28 cellular contexts compared by ENCODE assay signal in the genomic region with DNA sequence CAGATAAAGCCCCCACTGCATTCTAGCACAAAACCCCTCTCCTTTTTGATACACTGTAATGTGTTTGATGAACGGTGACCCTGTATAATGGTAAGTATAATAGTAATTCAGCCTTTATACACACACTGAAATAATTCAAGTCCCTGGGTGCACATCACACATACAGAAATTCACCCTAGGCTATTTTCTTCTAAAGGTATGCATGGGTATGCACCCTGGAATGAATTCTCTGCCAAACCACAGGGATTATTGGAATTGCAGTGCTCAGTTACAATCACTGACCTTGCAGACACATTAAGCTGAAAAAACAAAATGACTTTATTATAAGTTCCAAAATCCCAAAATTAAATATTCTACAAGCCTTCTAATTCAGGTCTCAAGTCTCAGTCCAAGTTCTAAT.
DNase-seq lines count a peak whose midpoint lies in the region; ATAC-seq and TF ChIP-seq lines count a peak whose summit lies in the region.
"Had no signal": no experiment of that assay in that cellular context is flagged by ENCODE, and none has a peak within 500 bp of the region (broad histone marks: within the 10 kb centered on the region; RNA-seq: fewer than 3 reads in every experiment).

No MANE protein-coding gene starts in this region.

- H3K9me2 ChIP-seq in SK-N-SH = no peaks in the 10 kb centered on the region

- no peak for TF ChIP-seq EP300 in SK-N-SH (IDR thresholded peaks at IDR 0.05; ENCODE audit: borderline replicate concordance in 1 of 2, low read depth in 1 of 2, low read length in 1 of 2)

- peaks cover 0 to 11% of the 10 kb centered on the region in 2 experiments; a peak in 3 of 4 replicates for H3K4me1 ChIP-seq in SK-N-SH (ENCODE audit: control insufficient read depth in 1 of 2, insufficient read depth in 2 of 2, low read depth in 1 of 2, low read length in 1 of 2)
- peaks cover 25% of the 10 kb centered on the region for H3K4me1 ChIP-seq in RWPE2 (ENCODE audit: insufficient read depth, poor library complexity, severe bottlenecking)
- H3K4me1 ChIP-seq: Peyer's patch, upper lobe of left lung had no signal

- H3K4me3 ChIP-seq in SK-N-SH (ENCODE audit: low read depth in 2 of 2, low read length in 1 of 2) = no peak overlapping the region
- H3K4me3 ChIP-seq in RWPE2 (ENCODE audit: severe bottlenecking) = no peak overlapping the region
- no peak overlapping the region for H3K4me3 ChIP-seq in fibroblast of the aortic adventitia (ENCODE audit: low read depth, low read length)
- H3K4me3 ChIP-seq: Peyer's patch, upper lobe of left lung had no signal

- H3K27ac ChIP-seq in SK-N-SH (ENCODE audit: low read depth in 2 of 2, low read length in 1 of 2) = no peak overlapping the region
- peak overlapping the region; percentile 58 for H3K27ac ChIP-seq in RWPE2 (ENCODE audit: poor library complexity, severe bottlenecking)
- H3K27ac ChIP-seq: 22Rv1, Peyer's patch, upper lobe of left lung had no signal

- CTCF ChIA-PET in SK-N-SH (lab: Yijun Ruan, JAX) = interaction anchor here (1.3 kb wide), 1 partner anchor 9 kb away, joined by 3 read pairs; no protein-coding TSS in a partner anchor

- 83% methylated on average over 1 of the region's 1 CpG for WGBS in SK-N-SH (ENCODE audit: low lambda C conversion rate)

- no peaks in the 10 kb centered on the region for H3K4me1 Mint-ChIP-seq in progenitor cell of endocrine pancreas (ENCODE audit: low read depth)
- H3K4me1 Mint-ChIP-seq: activated CD4-positive, alpha-beta T cell treated with anti-CD3 and anti-CD28 coated beads, Interleukin-2, amount 10 ng/mL, durations not matched to agents 7 days and 5 days; activated naive CD8-positive, alpha-beta T cell treated with anti-CD3 and anti-CD28 coated beads for 36 hours; CD4-positive, CD25-positive, alpha-beta regulatory T cell; stimulated activated naive B cell treated with anti-CD40 and anti-IgM and Interleukin-4, amounts not matched to agents 10 μg/mL and 1 μg/mL and 100 μg/mL, for 72 hours had no signal

- peaks cover 14% of the 10 kb centered on the region for H3F3A ChIP-seq in SK-N-SH (replicated peaks; ENCODE audit: insufficient read depth)

- DNase-seq in SK-N-SH = no peak
- DNase-seq in RWPE2 (ENCODE audit: low spot score) = no peak
- DNase-seq in fibroblast of the aortic adventitia (ENCODE audit: low read depth) = peak; percentile 4
- no peak for DNase-seq in progenitor cell of endocrine pancreas (ENCODE audit: low spot score, unreplicated experiment)
- DNase-seq in NCI-H2171 treated with DMSO at 0.1 percent for 48 hours (lab: John Stamatoyannopoulos, UW) = no peak
- no peak for DNase-seq in HuH-7 (ENCODE audit: low spot score)
- no peak for DNase-seq in effector CD4-positive, alpha-beta T cell
- DNase-seq: activated CD4-positive, alpha-beta T cell treated with anti-CD3 and anti-CD28 coated beads, Interleukin-2, amount 10 ng/mL, durations not matched to agents 7 days and 5 days; activated effector memory CD4-positive, alpha-beta T cell treated with Interleukin-2 at 50 U/mL for 16 hours; activated naive CD8-positive, alpha-beta T cell treated with anti-CD3 and anti-CD28 coated beads for 36 hours; anterior cingulate cortex; Calu3; CD4-positive, CD25-positive, alpha-beta regulatory T cell; H7; KG1; left cardiac atrium; MM.1S; NCI-H1436 treated with DMSO at 0.1 percent for 48 hours; NCI-H748 treated with DMSO at 0.1 percent for 48 hours; nephron progenitor cell; Peyer's patch; small intestine; stimulated activated naive B cell treated with anti-CD40 and anti-IgM and Interleukin-4, amounts not matched to agents 10 μg/mL and 1 μg/mL and 100 μg/mL, for 72 hours; substantia nigra; T-helper 9 cell; upper lobe of left lung had no signal

- no peak; the same call in 2 of the 3 replicates for ATAC-seq in SK-N-SH treated with all-trans-retinoic acid at 6 μM for 48 hours
- ATAC-seq in RWPE2 (ENCODE audit: low read depth) = peak; percentile 77
- ATAC-seq: left cardiac atrium; stimulated activated naive B cell treated with anti-CD40 and anti-IgM and Interleukin-4, amounts not matched to agents 10 μg/mL and 1 μg/mL and 100 μg/mL, for 72 hours had no signal

- H3K27me3 ChIP-seq in SK-N-SH (ENCODE audit: insufficient read depth) (no peaks in the 10 kb centered on the region), RWPE2 (ENCODE audit: insufficient read depth, poor library complexity, severe bottlenecking) (no peaks in the 10 kb centered on the region)
- H3K27me3 ChIP-seq: Peyer's patch, upper lobe of left lung had no signal

- no peak for TF ChIP-seq CTCF in SK-N-SH (IDR thresholded peaks at IDR 0.05)
- TF ChIP-seq CTCF in RWPE2 (IDR thresholded peaks at IDR 0.05; ENCODE audit: poor library complexity, severe bottlenecking) = no peak
- TF ChIP-seq CTCF in fibroblast of the aortic adventitia (IDR thresholded peaks at IDR 0.05; ENCODE audit: insufficient read depth, low read length) = no peak
- TF ChIP-seq CTCF in progenitor cell of endocrine pancreas (IDR thresholded peaks at IDR 0.05; ENCODE audit: unreplicated experiment) = no peak

- no peaks in the 10 kb centered on the region for H3K36me3 ChIP-seq in SK-N-SH (replicated peaks in 1 of 2; ENCODE audit: control insufficient read depth in 1 of 2, insufficient read depth in 2 of 2, low read length in 1 of 2)
- H3K36me3 ChIP-seq in RWPE2 (ENCODE audit: low read depth) = no peaks in the 10 kb centered on the region
- H3K36me3 ChIP-seq: Peyer's patch, upper lobe of left lung had no signal

- H3K9me3 Mint-ChIP-seq in progenitor cell of endocrine pancreas (ENCODE audit: low read depth) = no peaks in the 10 kb centered on the region
- H3K9me3 Mint-ChIP-seq: activated CD4-positive, alpha-beta T cell treated with anti-CD3 and anti-CD28 coated beads, Interleukin-2, amount 10 ng/mL, durations not matched to agents 7 days and 5 days; nephron progenitor cell had no signal

- no peaks in the 10 kb centered on the region for H3K27me3 Mint-ChIP-seq in progenitor cell of endocrine pancreas
- H3K27me3 Mint-ChIP-seq: activated CD4-positive, alpha-beta T cell treated with anti-CD3 and anti-CD28 coated beads, Interleukin-2, amount 10 ng/mL, durations not matched to agents 7 days and 5 days; activated naive CD8-positive, alpha-beta T cell treated with anti-CD3 and anti-CD28 coated beads for 36 hours; CD4-positive, CD25-positive, alpha-beta regulatory T cell; stimulated activated naive B cell treated with anti-CD40 and anti-IgM and Interleukin-4, amounts not matched to agents 10 μg/mL and 1 μg/mL and 100 μg/mL, for 72 hours had no signal

- POLR2A ChIA-PET in SK-N-SH (lab: Yijun Ruan, JAX) = no interaction called here

- no peaks in the 10 kb centered on the region for H4K20me1 ChIP-seq in SK-N-SH (ENCODE audit: insufficient read depth)

- no peaks in the 10 kb centered on the region for H3K79me2 ChIP-seq in SK-N-SH (ENCODE audit: insufficient read depth)

- no peak overlapping the region for H3K9ac ChIP-seq in SK-N-SH

- H2AFZ ChIP-seq in SK-N-SH (ENCODE audit: low read depth) = no peak overlapping the region

- TF ChIP-seq RAD21 in SK-N-SH (IDR thresholded peaks at IDR 0.05; ENCODE audit: low read length) = no peak

- H3K4me2 ChIP-seq in SK-N-SH = no peak overlapping the region

- no peaks in the 10 kb centered on the region for H3K36me3 Mint-ChIP-seq in progenitor cell of endocrine pancreas (ENCODE audit: insufficient read depth)
- H3K36me3 Mint-ChIP-seq: activated naive CD8-positive, alpha-beta T cell treated with anti-CD3 and anti-CD28 coated beads for 36 hours; CD4-positive, CD25-positive, alpha-beta regulatory T cell; stimulated activated naive B cell treated with anti-CD40 and anti-IgM and Interleukin-4, amounts not matched to agents 10 μg/mL and 1 μg/mL and 100 μg/mL, for 72 hours had no signal

- no peaks in the 10 kb centered on the region for H3K9me3 ChIP-seq in SK-N-SH
- H3K9me3 ChIP-seq in RWPE2 (ENCODE audit: severe bottlenecking) = no peaks in the 10 kb centered on the region
- H3K9me3 ChIP-seq: Peyer's patch, upper lobe of left lung had no signal

- H3K27ac Mint-ChIP-seq in progenitor cell of endocrine pancreas = no peak overlapping the region
- H3K27ac Mint-ChIP-seq: activated CD4-positive, alpha-beta T cell treated with anti-CD3 and anti-CD28 coated beads, Interleukin-2, amount 10 ng/mL, durations not matched to agents 7 days and 5 days; activated naive CD8-positive, alpha-beta T cell treated with anti-CD3 and anti-CD28 coated beads for 36 hours; CD4-positive, CD25-positive, alpha-beta regulatory T cell; nephron progenitor cell; stimulated activated naive B cell treated with anti-CD40 and anti-IgM and Interleukin-4, amounts not matched to agents 10 μg/mL and 1 μg/mL and 100 μg/mL, for 72 hours had no signal

- no peak overlapping the region for H3K4me3 Mint-ChIP-seq in progenitor cell of endocrine pancreas (ENCODE audit: low read depth)
- H3K4me3 Mint-ChIP-seq: activated CD4-positive, alpha-beta T cell treated with anti-CD3 and anti-CD28 coated beads, Interleukin-2, amount 10 ng/mL, durations not matched to agents 7 days and 5 days; activated naive CD8-positive, alpha-beta T cell treated with anti-CD3 and anti-CD28 coated beads for 36 hours; CD4-positive, CD25-positive, alpha-beta regulatory T cell; nephron progenitor cell; stimulated activated naive B cell treated with anti-CD40 and anti-IgM and Interleukin-4, amounts not matched to agents 10 μg/mL and 1 μg/mL and 100 μg/mL, for 72 hours had no signal

TF ChIP-seq in SK-N-SH, 30 proteins besides CTCF, POLR2A, EP300 and RAD21:
- TF ChIP-seq TAF1 (IDR thresholded peaks at IDR 0.05; ENCODE audit: borderline replicate concordance, low read depth, low read length) = no peak
- no peak for TF ChIP-seq RCOR1 (IDR thresholded peaks at IDR 0.05; ENCODE audit: low read length)
- no peak for TF ChIP-seq TCF12 (IDR thresholded peaks at IDR 0.05)
- TF ChIP-seq NFIC (IDR thresholded peaks at IDR 0.05; ENCODE audit: borderline replicate concordance) = peak; percentile 38; the same call in 1 of the 2 replicates

TF ChIP-seq in SK-N-SH treated with all-trans-retinoic acid at 6 μM for 48 hours, 23 proteins besides CTCF, POLR2A, EP300 and RAD21 (continues in another document):
- no peak for TF ChIP-seq PPARA (CRISPR knock-in tag; IDR thresholded peaks at IDR 0.05; ENCODE audit: borderline replicate concordance)
- no peak for TF ChIP-seq RARB (CRISPR knock-in tag; IDR thresholded peaks at IDR 0.05)
- no peak for TF ChIP-seq ZFP3 (CRISPR knock-in tag; IDR thresholded peaks at IDR 0.05)
- no peak for TF ChIP-seq ZNF565 (CRISPR knock-in tag; conservative IDR thresholded peaks at IDR 0.05; ENCODE audit: low read depth)
- TF ChIP-seq ESRRG (CRISPR knock-in tag; IDR thresholded peaks at IDR 0.05) = no peak
- no peak for TF ChIP-seq ZNF8 (CRISPR knock-in tag; IDR thresholded peaks at IDR 0.05)
- TF ChIP-seq GLIS3 (CRISPR knock-in tag; IDR thresholded peaks at IDR 0.05) = no peak
- no peak for TF ChIP-seq CSDC2 (CRISPR knock-in tag; IDR thresholded peaks at IDR 0.05)
- TF ChIP-seq ARNTL (CRISPR knock-in tag; IDR thresholded peaks at IDR 0.05; ENCODE audit: borderline replicate concordance, low read depth) = no peak
